8 cellular contexts compared by ENCODE assay signal in genomic region chr5:74864823-74865222, GRCh38. TPM values are rescaled to one million over a fixed set of nuclear protein-coding genes. Genes with fewer than 3 reads are reported as not detected.
DNase-seq lines count a peak whose midpoint lies in the region; ATAC-seq and TF ChIP-seq lines count a peak whose summit lies in the region.

No MANE protein-coding gene starts in this region.

- ATAC-seq in T-cell (replicated peaks in 1 of 4) (no peak), GM18868 (IDR thresholded peaks at IDR 0.05; ENCODE audit: unreplicated experiment) (no peak)

- peak overlapping the region; percentile 66 to 86 for H3K27ac Mint-ChIP-seq in T-cell

- POLR2A ChIA-PET in T-cell (lab: Charles Lee): interaction anchor here in 1 of 2 donors (0.6 kb wide), 2 partner anchors 69 to 169 kb away, joined by 3 read pairs; no protein-coding TSS in a partner anchor

- no peaks in the 10 kb centered on the region for H3K9me3 Mint-ChIP-seq in T-cell

- peak overlapping the region; percentile 91 to 96 (median 93) for H3K4me3 Mint-ChIP-seq in T-cell

- DNase-seq in NCI-H82 (lab: John Stamatoyannopoulos, UW): peak; percentile 39
- DNase-seq in NCI-H82 treated with DMSO at 0.1 percent for 48 hours (lab: John Stamatoyannopoulos, UW; ENCODE audit: unreplicated experiment): no peak
- DNase-seq in T-cell: no peak
- DNase-seq in globus pallidus (ENCODE audit: low spot score): peak; percentile 38
- no peak for DNase-seq in retinal pigment epithelial cell (ENCODE audit: low read depth)
- no peak for DNase-seq in ecto neural progenitor cell (ENCODE audit: low spot score)
- DNase-seq in activated CD4-positive, CD25-positive, alpha-beta regulatory T cell treated with anti-CD3 and anti-CD28 coated beads, Interleukin-2, amount 50 U/mL, for 72 hours: no peak

- peaks cover 0 to 13% of the 10 kb centered on the region in 2 donors for H3K27me3 Mint-ChIP-seq in T-cell

- CTCF ChIA-PET in T-cell (lab: Charles Lee): no interaction called here

- H3K4me3 ChIP-seq in retinal pigment epithelial cell (ENCODE audit: low read length): peak overlapping the region; percentile 78

- TF ChIP-seq CTCF in retinal pigment epithelial cell (conservative IDR thresholded peaks at IDR 0.05; ENCODE audit: low read depth, low read length): no peak

- no peaks in the 10 kb centered on the region for H3K36me3 Mint-ChIP-seq in T-cell

- peaks cover 45 to 53% (median 48%) of the 10 kb centered on the region in 3 donors for H3K4me1 Mint-ChIP-seq in T-cell

RNA-seq across cellular contexts. Expression of gene FAM169A, which starts 1.4 kb away (rescaled TPM):
- total RNA-seq in T-cell: 10 to 100 TPM; 12.5 to 15.9 (median 12.6) TPM

Comparison
In these comparisons a context has a peak if more than half of its experiments do, and no peak if none do; other contexts are left out.
1. DNase-seq: peak in NCI-H82 (single experiment) and globus pallidus (single experiment); none in NCI-H82 treated with DMSO at 0.1 percent for 48 hours (single experiment), T-cell (0 of 34), retinal pigment epithelial cell (single experiment), ecto neural progenitor cell (single experiment) and activated CD4-positive, CD25-positive, alpha-beta regulatory T cell treated with anti-CD3 and anti-CD28 coated beads, Interleukin-2, amount 50 U/mL, for 72 hours (single experiment).